1 cellular context compared by ENCODE assay signal in the genomic region with DNA sequence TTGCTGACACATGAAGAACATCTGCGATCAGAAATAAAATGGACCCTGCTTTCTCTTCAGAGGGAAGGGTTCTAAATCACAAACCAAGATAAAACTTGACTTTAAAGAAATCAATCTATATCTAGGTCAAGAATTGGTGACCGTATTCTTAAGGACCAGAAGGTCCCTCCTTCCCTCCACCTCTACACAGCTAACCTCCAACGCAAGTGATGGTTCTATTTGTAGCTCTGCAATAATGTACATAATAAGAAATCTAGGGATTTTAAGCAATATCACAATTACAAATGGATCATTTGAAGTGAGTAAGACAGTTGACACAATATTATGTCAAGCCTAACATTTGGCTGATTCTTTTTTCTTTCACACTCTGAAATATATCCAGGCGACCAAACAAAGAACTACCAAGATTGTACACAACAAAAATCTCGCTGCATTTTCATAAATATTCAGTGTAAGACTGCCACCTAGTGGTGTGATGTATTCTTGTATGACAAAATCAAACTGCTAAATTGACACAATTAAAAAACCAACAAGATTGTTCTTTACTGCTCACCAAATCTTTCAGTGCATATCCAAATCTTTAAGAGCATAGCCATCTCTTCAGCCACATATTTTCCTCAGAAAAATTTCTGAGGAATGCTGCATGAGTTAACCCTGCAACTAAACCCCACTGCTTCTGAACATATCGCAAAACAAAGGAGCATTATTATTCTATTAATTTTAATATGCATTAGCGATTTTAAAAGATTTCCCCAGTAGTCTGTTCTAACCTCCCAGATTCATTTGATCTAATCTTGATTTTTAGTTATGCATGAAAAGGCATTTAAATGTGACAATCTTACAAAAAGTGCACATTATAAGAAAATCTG.
TF ChIP-seq lines count a peak whose summit lies in the region.

No MANE protein-coding gene starts in this region.

TF ChIP-seq in HepG2, 621 proteins besides CTCF, POLR2A, EP300 and RAD21 (continued from another document):
- TF ChIP-seq MAFK (conservative IDR thresholded peaks at IDR 0.05 in 1 of 2, IDR thresholded peaks at IDR 0.05 in 1 of 2; ENCODE audit: low read length in 2 of 2) (peak; percentile 39 to 52; a peak in 3 of 4 replicates), ARID4A (CRISPR knock-in tag; IDR thresholded peaks at IDR 0.05; ENCODE audit: borderline replicate concordance) (no peak), U2AF2 (IDR thresholded peaks at IDR 0.05; ENCODE audit: low read depth, low read length) (no peak), AGO1 (IDR thresholded peaks at IDR 0.05; ENCODE audit: low read depth, low read length, poor library complexity, severe bottlenecking) (no peak), ZNF17 (CRISPR knock-in tag; IDR thresholded peaks at IDR 0.05) (no peak), HHEX (CRISPR knock-in tag; IDR thresholded peaks at IDR 0.05) (no peak), SRY (CRISPR knock-in tag; IDR thresholded peaks at IDR 0.05) (no peak), FOXA1 (IDR thresholded peaks at IDR 0.05) (no peak), FOXA1 (CRISPR knock-in tag; IDR thresholded peaks at IDR 0.05) (0 out of 2 replicates have a peak, but pooled peaks have one; percentile 5), AHR (CRISPR knock-in tag; IDR thresholded peaks at IDR 0.05) (no peak), ZNF263 (CRISPR knock-in tag; IDR thresholded peaks at IDR 0.05) (no peak), MAFF (IDR thresholded peaks at IDR 0.05; ENCODE audit: low read depth, low read length) (0 out of 2 replicates have a peak, but pooled peaks have one; percentile 34), ZFP41 (CRISPR knock-in tag; IDR thresholded peaks at IDR 0.05; ENCODE audit: borderline replicate concordance) (no peak), ZNF569 (CRISPR knock-in tag; IDR thresholded peaks at IDR 0.05; ENCODE audit: borderline replicate concordance) (no peak), MTF2 (CRISPR knock-in tag; IDR thresholded peaks at IDR 0.05; ENCODE audit: borderline replicate concordance) (no peak)
